ENCODE assay signal across 9 cellular contexts in genomic region chr3:69439683-69440270, GRCh38. TPM values are rescaled to one million over a fixed set of nuclear protein-coding genes. Genes with fewer than 3 reads are reported as not detected.
DNase-seq lines count a peak whose midpoint lies in the region; ATAC-seq and TF ChIP-seq lines count a peak whose summit lies in the region.
"Had no signal": no experiment of that assay in that cellular context is flagged by ENCODE, and none has a peak within 500 bp of the region (broad histone marks: within the 10 kb centered on the region; RNA-seq: fewer than 3 reads in every experiment).

No MANE protein-coding gene starts in this region.

- H3K4me3 ChIP-seq in SU-DHL-6 (ENCODE audit: insufficient read depth, low read length, poor library complexity, severe bottlenecking), result no peak overlapping the region

- H3F3A ChIP-seq in SU-DHL-6 (ENCODE audit: insufficient read depth), result no peaks in the 10 kb centered on the region

- no peak overlapping the region for H3K9ac ChIP-seq in SU-DHL-6 (ENCODE audit: low read length)

- no peak overlapping the region for H3K4me2 ChIP-seq in SU-DHL-6 (ENCODE audit: low read depth, low read length, poor library complexity, severe bottlenecking)

- TF ChIP-seq CTCF in activated CD8-positive, alpha-beta T cell treated with anti-CD3 and anti-CD28 coated beads for 36 hours (IDR thresholded peaks at IDR 0.05), result peak; percentile 63
- TF ChIP-seq CTCF in SU-DHL-6 (IDR thresholded peaks at IDR 0.05; ENCODE audit: insufficient read depth, low read length, poor library complexity, severe bottlenecking), result peak; percentile 17

- no peaks in the 10 kb centered on the region for H3K27me3 ChIP-seq in SU-DHL-6 (ENCODE audit: low read length)

- no peaks in the 10 kb centered on the region for H3K36me3 ChIP-seq in SU-DHL-6 (ENCODE audit: low read length)

- no peak overlapping the region for H2AFZ ChIP-seq in SU-DHL-6 (ENCODE audit: low read depth, low read length, severe bottlenecking)

- no peaks in the 10 kb centered on the region for H3K36me3 Mint-ChIP-seq in activated CD8-positive, alpha-beta T cell treated with anti-CD3 and anti-CD28 coated beads for 36 hours (ENCODE audit: low read depth)
- no peaks in the 10 kb centered on the region for H3K36me3 Mint-ChIP-seq in activated CD8-positive, alpha-beta T cell treated with anti-CD3 and anti-CD28 coated beads, Interleukin-2, amount 10 ng/mL, durations not matched to agents 7 days and 5 days (ENCODE audit: low read depth)
- H3K36me3 Mint-ChIP-seq: activated naive CD4-positive, alpha-beta T cell treated with anti-CD3 and anti-CD28 coated beads, Interleukin-2, amount 50 U/mL, for 24 hours had no signal

- CTCF ChIA-PET in activated CD8-positive, alpha-beta T cell treated with anti-CD3 and anti-CD28 coated beads for 36 hours (lab: Charles Lee), result interaction anchor here (0.6 to 4.0 kb wide), 9 partner anchors 14 to 327 kb away, joined by 3 to 25 read pairs (median 3); no protein-coding TSS in a partner anchor
- CTCF ChIA-PET in activated CD8-positive, alpha-beta T cell treated with anti-CD3 and anti-CD28 coated beads, Interleukin-2, amount 10 ng/mL, durations not matched to agents 7 days and 5 days (lab: Charles Lee), result interaction anchor here (0.7 to 1.8 kb wide), 5 partner anchors 12 to 278 kb away, joined by 3 to 10 read pairs (median 5); no protein-coding TSS in a partner anchor

- H3K27me3 Mint-ChIP-seq in activated CD8-positive, alpha-beta T cell treated with anti-CD3 and anti-CD28 coated beads for 36 hours, result peaks cover 6% of the 10 kb centered on the region
- H3K27me3 Mint-ChIP-seq in activated CD8-positive, alpha-beta T cell treated with anti-CD3 and anti-CD28 coated beads, Interleukin-2, amount 10 ng/mL, durations not matched to agents 7 days and 5 days (ENCODE audit: low read depth), result no peaks in the 10 kb centered on the region
- H3K27me3 Mint-ChIP-seq: activated naive CD4-positive, alpha-beta T cell treated with anti-CD3 and anti-CD28 coated beads, Interleukin-2, amount 50 U/mL, for 24 hours had no signal

- no peaks in the 10 kb centered on the region for H3K79me2 ChIP-seq in SU-DHL-6 (ENCODE audit: insufficient read depth, low read length)

- intact Hi-C loops in activated CD8-positive, alpha-beta T cell treated with anti-CD3 and anti-CD28 coated beads for 36 hours (cut with micrococcal nuclease), result loop anchor here (10.0 kb wide), 1 partner anchor 235 kb away; no protein-coding TSS in a partner anchor

- no peak overlapping the region for H3K27ac ChIP-seq in SU-DHL-6 (ENCODE audit: low read depth, low read length)

- DNase-seq in activated CD8-positive, alpha-beta T cell treated with anti-CD3 and anti-CD28 coated beads for 36 hours, result no peak
- DNase-seq in activated CD8-positive, alpha-beta T cell treated with anti-CD3 and anti-CD28 coated beads, Interleukin-2, amount 10 ng/mL, durations not matched to agents 7 days and 5 days, result no peak
- DNase-seq in glomerular visceral epithelial cell (ENCODE audit: extremely low spot score), result peak; percentile 1
- DNase-seq in superior temporal gyrus (ENCODE audit: extremely low spot score), result peak; percentile 84
- no peak for DNase-seq in activated naive CD4-positive, alpha-beta T cell (lab: John Stamatoyannopoulos, UW)
- DNase-seq in 8988T, result no peak

- H3K9me2 ChIP-seq in SU-DHL-6 (replicated peaks; ENCODE audit: insufficient read depth, low read length), result no peaks in the 10 kb centered on the region

- no peak overlapping the region for H3K4me3 Mint-ChIP-seq in activated CD8-positive, alpha-beta T cell treated with anti-CD3 and anti-CD28 coated beads for 36 hours
- H3K4me3 Mint-ChIP-seq in activated CD8-positive, alpha-beta T cell treated with anti-CD3 and anti-CD28 coated beads, Interleukin-2, amount 10 ng/mL, durations not matched to agents 7 days and 5 days, result no peak overlapping the region
- H3K4me3 Mint-ChIP-seq: activated naive CD4-positive, alpha-beta T cell treated with anti-CD3 and anti-CD28 coated beads, Interleukin-2, amount 50 U/mL, for 24 hours had no signal

- no peak for ATAC-seq in activated CD8-positive, alpha-beta T cell treated with anti-CD3 and anti-CD28 coated beads for 36 hours
- no peak for ATAC-seq in activated CD8-positive, alpha-beta T cell treated with anti-CD3 and anti-CD28 coated beads, Interleukin-2, amount 10 ng/mL, durations not matched to agents 7 days and 5 days
- no peak for ATAC-seq in GM21825 (IDR thresholded peaks at IDR 0.05; ENCODE audit: unreplicated experiment)

- H3K4me1 Mint-ChIP-seq in activated CD8-positive, alpha-beta T cell treated with anti-CD3 and anti-CD28 coated beads for 36 hours (ENCODE audit: low read depth), result peaks cover 20% of the 10 kb centered on the region
- H3K4me1 Mint-ChIP-seq in activated CD8-positive, alpha-beta T cell treated with anti-CD3 and anti-CD28 coated beads, Interleukin-2, amount 10 ng/mL, durations not matched to agents 7 days and 5 days (ENCODE audit: low read depth), result no peaks in the 10 kb centered on the region

- H3K9me3 Mint-ChIP-seq in activated CD8-positive, alpha-beta T cell treated with anti-CD3 and anti-CD28 coated beads for 36 hours, result no peaks in the 10 kb centered on the region
- no peaks in the 10 kb centered on the region for H3K9me3 Mint-ChIP-seq in activated CD8-positive, alpha-beta T cell treated with anti-CD3 and anti-CD28 coated beads, Interleukin-2, amount 10 ng/mL, durations not matched to agents 7 days and 5 days (ENCODE audit: insufficient read depth)
- H3K9me3 Mint-ChIP-seq: activated naive CD4-positive, alpha-beta T cell treated with anti-CD3 and anti-CD28 coated beads, Interleukin-2, amount 50 U/mL, for 24 hours had no signal

- no peak overlapping the region for H3K27ac Mint-ChIP-seq in activated CD8-positive, alpha-beta T cell treated with anti-CD3 and anti-CD28 coated beads for 36 hours
- no peak overlapping the region for H3K27ac Mint-ChIP-seq in activated CD8-positive, alpha-beta T cell treated with anti-CD3 and anti-CD28 coated beads, Interleukin-2, amount 10 ng/mL, durations not matched to agents 7 days and 5 days
- H3K27ac Mint-ChIP-seq: activated naive CD4-positive, alpha-beta T cell treated with anti-CD3 and anti-CD28 coated beads, Interleukin-2, amount 50 U/mL, for 24 hours had no signal

- POLR2A ChIA-PET in activated CD8-positive, alpha-beta T cell treated with anti-CD3 and anti-CD28 coated beads for 36 hours (lab: Charles Lee), result no interaction called here
- POLR2A ChIA-PET in activated CD8-positive, alpha-beta T cell treated with anti-CD3 and anti-CD28 coated beads, Interleukin-2, amount 10 ng/mL, durations not matched to agents 7 days and 5 days (lab: Charles Lee), result no interaction called here

- no peaks in the 10 kb centered on the region for H4K20me1 ChIP-seq in SU-DHL-6 (ENCODE audit: low read depth, low read length)

- H3K9me3 ChIP-seq in SU-DHL-6 (ENCODE audit: insufficient read depth, low read length), result no peaks in the 10 kb centered on the region

RNA-seq across cellular contexts. Expression of gene FRMD4B, which starts 53.9 kb away (rescaled TPM):
- 10 to 100 TPM; 11.7 to 11.8 TPM for total RNA-seq in activated CD8-positive, alpha-beta T cell treated with anti-CD3 and anti-CD28 coated beads for 36 hours
- total RNA-seq in activated CD8-positive, alpha-beta T cell treated with anti-CD3 and anti-CD28 coated beads, Interleukin-2, amount 10 ng/mL, durations not matched to agents 7 days and 5 days, result 1 to 10 TPM; 7.7 to 8.2 TPM

Comparison
In these comparisons a context has a peak if more than half of its experiments do, and no peak if none do; other contexts are left out.
1. DNase-seq: peak in glomerular visceral epithelial cell (single experiment) and superior temporal gyrus (single experiment); none in activated CD8-positive, alpha-beta T cell treated with anti-CD3 and anti-CD28 coated beads for 36 hours (single experiment), activated CD8-positive, alpha-beta T cell treated with anti-CD3 and anti-CD28 coated beads, Interleukin-2, amount 10 ng/mL, durations not matched to agents 7 days and 5 days (single experiment), activated naive CD4-positive, alpha-beta T cell (0 of 4) and 8988T (single experiment).